In the genomic region with DNA sequence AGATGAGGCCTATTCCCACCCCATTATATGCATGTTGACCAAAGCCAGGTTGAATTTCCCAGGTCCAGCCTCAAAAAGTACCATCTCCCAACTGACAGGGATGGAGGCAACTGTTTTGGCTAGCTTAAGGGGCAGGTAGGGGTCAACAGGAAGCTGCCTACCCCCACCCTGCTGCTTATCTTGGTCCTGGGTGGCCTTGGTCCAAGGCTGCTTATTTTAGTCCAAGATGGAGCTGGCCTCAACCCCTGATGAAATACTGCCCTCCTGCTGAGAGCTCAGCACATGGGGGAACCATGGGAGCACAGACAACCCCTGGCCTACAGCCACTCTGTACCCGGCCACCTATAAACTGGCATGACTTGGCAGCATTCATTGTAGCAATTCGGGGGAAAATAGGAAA, we compare ENCODE assay signal across 19 cellular contexts. TPM values are rescaled to one million over a fixed set of nuclear protein-coding genes. Genes with fewer than 3 reads are reported as not detected.
DNase-seq lines count a peak whose midpoint lies in the region; ATAC-seq, FAIRE-seq and TF ChIP-seq lines count a peak whose summit lies in the region.
"Had no signal": no experiment of that assay in that cellular context is flagged by ENCODE, and none has a peak within 500 bp of the region (broad histone marks: within the 10 kb centered on the region; RNA-seq: fewer than 3 reads in every experiment).

No MANE protein-coding gene starts in this region.

- no peaks in the 10 kb centered on the region for H3K9me3 ChIP-seq in CD4-positive, alpha-beta T cell (ENCODE audit: control insufficient read depth, low read length)
- no peaks in the 10 kb centered on the region for H3K9me3 ChIP-seq in K562 (replicated peaks; ENCODE audit: control insufficient read depth, insufficient read depth, low read depth, low read length)

- no peaks in the 10 kb centered on the region for H3K36me3 ChIP-seq in K562 (ENCODE audit: control insufficient read depth, insufficient read depth, low read length)

- peak in 1 of 2 experiments; percentile 54; a peak in 2 of 4 replicates for TF ChIP-seq RAD21 in K562 (CRISPR knock-in tag; conservative IDR thresholded peaks at IDR 0.05 in 1 of 2, IDR thresholded peaks at IDR 0.05 in 1 of 2)

- peak overlapping the region; percentile 81 for H2AFZ ChIP-seq in K562 (ENCODE audit: low read depth, low read length)
- H2AFZ ChIP-seq: GM23248 had no signal

- intact Hi-C loops in CD4-positive, alpha-beta T cell (cut with DNase I, micrococcal nuclease) = no loop called here
- intact Hi-C loops in K562 (cut with micrococcal nuclease) = no loop called here

- peak; percentile 51; the same call in 1 of the 2 replicates for TF ChIP-seq EP300 in K562 (IDR thresholded peaks at IDR 0.05; ENCODE audit: low read length)

- POLR2A ChIA-PET in CD4-positive, alpha-beta T cell (lab: Charles Lee) = interaction anchor here (1.0 to 1.3 kb wide), 2 partner anchors 9 to 108 kb away, joined by 3 read pairs; a partner anchor contains a TSS
- POLR2A ChIA-PET in K562 (lab: Yijun Ruan, JAX) = interaction anchor here (0.7 to 3.3 kb wide), 3 partner anchors 18 to 160 kb away, joined by 3 to 11 read pairs (median 4); a partner anchor contains a TSS

- no peaks in the 10 kb centered on the region for H4K20me1 ChIP-seq in K562 (replicated peaks; ENCODE audit: control insufficient read depth, insufficient read depth, low read length)

- CTCF ChIA-PET in CD4-positive, alpha-beta T cell (lab: Charles Lee) = no interaction called here
- CTCF ChIA-PET in K562 (lab: Yijun Ruan, JAX; ENCODE audit: low intra/inter-chr PET ratio) = no interaction called here

- no peaks in the 10 kb centered on the region for H3K27me3 Mint-ChIP-seq in CD4-positive, alpha-beta T cell
- peaks cover 45% of the 10 kb centered on the region for H3K27me3 Mint-ChIP-seq in nephron progenitor cell (ENCODE audit: low read depth, poor library complexity)
- H3K27me3 Mint-ChIP-seq: CD4-positive, alpha-beta memory T cell had no signal

- H3K9me3 Mint-ChIP-seq in CD4-positive, alpha-beta T cell = no peaks in the 10 kb centered on the region
- peaks cover 6% of the 10 kb centered on the region for H3K9me3 Mint-ChIP-seq in nephron progenitor cell
- H3K9me3 Mint-ChIP-seq: CD4-positive, alpha-beta memory T cell had no signal

- no peak for TF ChIP-seq CTCF in CD4-positive, alpha-beta T cell (IDR thresholded peaks at IDR 0.05)
- TF ChIP-seq CTCF in K562 (IDR thresholded peaks at IDR 0.05 in 2 of 3, conservative IDR thresholded peaks at IDR 0.05 in 1 of 3; ENCODE audit: insufficient read depth in 2 of 3, low read depth in 1 of 3, low read length in 3 of 3) (peak in 2 of 3 experiments; percentile 21 to 32; a peak in 1 of 6 replicates), nephron progenitor cell (IDR thresholded peaks at IDR 0.05) (no peak)

- peaks cover 17% of the 10 kb centered on the region for H3K4me1 Mint-ChIP-seq in CD4-positive, alpha-beta T cell (ENCODE audit: low read depth)
- H3K4me1 Mint-ChIP-seq in nephron progenitor cell = peaks cover 20% of the 10 kb centered on the region

- H3K27me3 ChIP-seq in CD4-positive, alpha-beta T cell (ENCODE audit: control insufficient read depth, insufficient read depth, low read length) = no peaks in the 10 kb centered on the region
- H3K27me3 ChIP-seq in K562 (ENCODE audit: control insufficient read depth in 2 of 2, insufficient read depth in 2 of 2, low read length in 2 of 2) = no peaks in the 10 kb centered on the region

- DNase-seq in CD4-positive, alpha-beta T cell = no peak
- DNase-seq in H4 (ENCODE audit: low spot score) (peak; percentile 30), K562 (ENCODE audit: extremely low read depth in 1 of 4, low spot score in 3 of 4) (peak in 3 of 4 experiments; percentile 37 to 88 (median 80)), nephron progenitor cell (no peak), A172 (ENCODE audit: low spot score) (no peak), LoVo (ENCODE audit: low spot score) (no peak)
- no peak for DNase-seq in stimulated activated CD4-positive, alpha-beta T cell treated with anti-CD3 and anti-CD28 coated beads, Interleukin-1b, Interleukin-23, amount 100 ng/mL, for 48 hours
- DNase-seq: CD4-positive, alpha-beta memory T cell; DMS79; GM23248; KBM-7; NCI-H1930; NCI-H2171 treated with DMSO at 0.1 percent for 48 hours; NCI-H510A had no signal

- ATAC-seq in CD4-positive, alpha-beta T cell (ENCODE audit: poor library complexity) = no peak
- ATAC-seq in K562 (peak; percentile 75), HG03342 (IDR thresholded peaks at IDR 0.05; ENCODE audit: unreplicated experiment) (no peak)
- ATAC-seq: Panc1, Right ventricle myocardium inferior had no signal

- 4% methylated on average over 2 of the region's 2 CpGs for WGBS in K562 (ENCODE audit: insufficient coverage, low coverage, missing lambda C conversion rate)

- no TSS peak for BruUV-seq in K562 (replicated peaks; lab: Mats Ljungman, UMichigan)

- H3K27ac Mint-ChIP-seq in CD4-positive, alpha-beta T cell = peak overlapping the region; percentile 55
- peak overlapping the region; percentile 95 for H3K27ac Mint-ChIP-seq in nephron progenitor cell
- H3K27ac Mint-ChIP-seq: B cell had no signal

- H3K79me2 ChIP-seq in K562 (ENCODE audit: control insufficient read depth, insufficient read depth, low read length) = no peaks in the 10 kb centered on the region

- no peak overlapping the region for H3K27ac ChIP-seq in CD4-positive, alpha-beta T cell (ENCODE audit: low read depth, low read length)
- H3K27ac ChIP-seq in K562 (ENCODE audit: extremely low read depth, low read depth, low read length) = peak overlapping the region; percentile 63
- H3K27ac ChIP-seq: GM23248 had no signal

- H3K4me3 ChIP-seq in K562 = no peak overlapping the region
- H3K4me3 ChIP-seq: GM23248 had no signal

- TF ChIP-seq POLR2A in K562 (conservative IDR thresholded peaks at IDR 0.05) = no peak

- H3K9ac ChIP-seq in K562 (ENCODE audit: insufficient read depth in 1 of 2, low read depth in 2 of 2, low read length in 2 of 2) = peak overlapping the region; percentile 2 to 41; a peak in 3 of 4 replicates
- H3K9ac ChIP-seq: GM23248 had no signal

- peaks cover 18 to 39% of the 10 kb centered on the region in 2 experiments for H3K4me1 ChIP-seq in K562 (replicated peaks in 1 of 2; ENCODE audit: control insufficient read depth in 2 of 2, insufficient read depth in 2 of 2, low read length in 2 of 2)

- FAIRE-seq in K562 (lab: Jason Lieb, UNC) = peak; percentile 75
- FAIRE-seq: GM12892 had no signal

- peaks cover 5% of the 10 kb centered on the region for H3K36me3 Mint-ChIP-seq in CD4-positive, alpha-beta T cell (ENCODE audit: low read depth)
- H3K36me3 Mint-ChIP-seq in nephron progenitor cell (ENCODE audit: low read depth) = no peaks in the 10 kb centered on the region

- in situ Hi-C loops in K562 (cut with MboI) = no loop called here

- H3K4me3 Mint-ChIP-seq in CD4-positive, alpha-beta T cell = no peak overlapping the region
- no peak overlapping the region for H3K4me3 Mint-ChIP-seq in nephron progenitor cell
- H3K4me3 Mint-ChIP-seq: B cell; CD4-positive, alpha-beta memory T cell had no signal

- H3K9me1 ChIP-seq in K562 (ENCODE audit: control insufficient read depth, insufficient read depth, low read length) = no peaks in the 10 kb centered on the region

- peak overlapping the region; percentile 48 for H3K4me2 ChIP-seq in K562 (ENCODE audit: insufficient read depth, low read length)

RNA-seq across cellular contexts. Expression of a gene that starts 23.1 kb away (rescaled TPM):
- 100 to 1,000 TPM; 155 to 157 TPM for total RNA-seq in CD4-positive, alpha-beta T cell
- total RNA-seq in H4 (2014; rRNA removed; shearing (Covaris generic)) = not detected in 2 replicates
- total RNA-seq in K562 (2011; cell fraction: chromatin; rRNA removed; ENCODE audit: low replicate concordance) = 0.44 and 2.2 TPM in 2 replicates
- total RNA-seq in K562 (2011; cell fraction: nucleolus; rRNA removed) = 1.2 and 1.3 TPM in 2 replicates
- 0.88 and 1.1 TPM in 2 replicates for total RNA-seq in K562 (2011; cell fraction: nucleoplasm; rRNA removed)
- total RNA-seq in K562 (2014; rRNA removed) = 0.16 and 0.23 TPM in 2 replicates
- 0.06 and 0.11 TPM in 2 replicates for total RNA-seq in K562 (2014; rRNA removed; fragmentation: Illumina TruSeq; extraction: Trizol)
- total RNA-seq in K562 (2015; rRNA removed; fragmentation: Illumina TruSeq; extraction: Trizol) = 0.23 and 0.25 TPM in 2 replicates
- 0.62 and 0.72 TPM in 2 replicates for total RNA-seq in K562 (2021)
- 0.08 and 0.10 TPM in 2 replicates for polyA plus RNA-seq in K562 (2011; rRNA removed)
- 0.03 and 0.33 TPM in 2 replicates for polyA plus RNA-seq in K562 (2011; cell fraction: cytosol; rRNA removed)
- 0.39 and 1.3 TPM in 2 replicates for polyA plus RNA-seq in K562 (2011; cell fraction: nucleus; rRNA removed)
- 0.30 and 0.71 TPM in 2 replicates for polyA plus RNA-seq in K562 (2012)
- polyA plus RNA-seq in K562 (2014; fragmentation: Illumina TruSeq; extraction: Trizol) = 0.04 and 0.26 TPM in 2 replicates
- polyA plus RNA-seq in K562 (2014; fragmentation: Nextera tagmentation; extraction: Ambion mirVana) = under 1 TPM in 1 of 2 experiments, not detected in 1; 0.03 TPM
- 0.16 and 0.26 TPM in 2 replicates for polyA plus RNA-seq in K562 (2014; rRNA removed)
- polyA minus RNA-seq in K562 (2011; rRNA and poly(A)+ RNA removed) = 0.27 and 0.28 TPM in 2 replicates
- 0.73 and 0.86 TPM in 2 replicates for polyA minus RNA-seq in K562 (2011; cell fraction: cytosol; rRNA and poly(A)+ RNA removed)
- polyA minus RNA-seq in K562 (2011; cell fraction: nucleus; rRNA and poly(A)+ RNA removed) = 1.3 and 1.5 TPM in 2 replicates
- total RNA-seq in A172 (2014; rRNA removed; shearing (Covaris generic)) = 0.76 and 1.6 TPM in 2 replicates
- total RNA-seq: GM23248 had no signal
- polyA plus RNA-seq: GM23248 had no signal

RNA-seq across cellular contexts. Expression of a gene that starts 44.3 kb away (rescaled TPM):
- total RNA-seq in CD4-positive, alpha-beta T cell = 10 to 100 TPM; 48.8 to 52.8 TPM
- total RNA-seq in H4 (2014; rRNA removed; shearing (Covaris generic)) = 61.5 and 78.6 TPM in 2 replicates
- total RNA-seq in K562 (2011; cell fraction: chromatin; rRNA removed; ENCODE audit: low replicate concordance) = 44.0 and 75.1 TPM in 2 replicates
- total RNA-seq in K562 (2011; cell fraction: nucleolus; rRNA removed) = 40.9 and 43.2 TPM in 2 replicates
- 50.7 and 64.6 TPM in 2 replicates for total RNA-seq in K562 (2011; cell fraction: nucleoplasm; rRNA removed)
- total RNA-seq in K562 (2014; rRNA removed) (38.6 and 46.5 TPM in 2 replicates), K562 (2014; rRNA removed; fragmentation: Illumina TruSeq; extraction: Trizol) (9.5 and 12.4 TPM in 2 replicates), K562 (2015; rRNA removed; fragmentation: Illumina TruSeq; extraction: Trizol) (15.8 and 17.9 TPM in 2 replicates), K562 (2021) (33.9 and 35.2 TPM in 2 replicates)
- polyA plus RNA-seq in K562 (2011; rRNA removed) (28.8 and 35.2 TPM in 2 replicates), K562 (2014; fragmentation: Illumina TruSeq; extraction: Trizol) (25.9 and 30.9 TPM in 2 replicates), K562 (2014; fragmentation: Nextera tagmentation; extraction: Ambion mirVana) (1 to 10 TPM in 1 of 2 experiments, under 1 TPM in 1; 0.41 to 2.0 TPM), K562 (2014; rRNA removed) (29.3 and 36.1 TPM in 2 replicates)
- 33.7 and 78.6 TPM in 2 replicates for polyA plus RNA-seq in K562 (2011; cell fraction: cytosol; rRNA removed)
- polyA plus RNA-seq in K562 (2011; cell fraction: nucleus; rRNA removed) = 40.1 and 81.8 TPM in 2 replicates
- 28.0 and 45.2 TPM in 2 replicates for polyA plus RNA-seq in K562 (2012)
- 15.6 and 28.1 TPM in 2 replicates for polyA minus RNA-seq in K562 (2011; rRNA and poly(A)+ RNA removed)
- polyA minus RNA-seq in K562 (2011; cell fraction: cytosol; rRNA and poly(A)+ RNA removed) = 27.2 and 30.5 TPM in 2 replicates
- polyA minus RNA-seq in K562 (2011; cell fraction: nucleus; rRNA and poly(A)+ RNA removed) = 15.8 and 18.1 TPM in 2 replicates
- 67.4 and 70.8 TPM in 2 replicates for total RNA-seq in A172 (2014; rRNA removed; shearing (Covaris generic))

Comparison
In these comparisons a context has a peak if more than half of its experiments do, and no peak if none do; other contexts are left out.
1. DNase-seq: peak in H4 (single experiment) and K562 (3 of 4); none in CD4-positive, alpha-beta T cell (0 of 10), nephron progenitor cell (single experiment), A172 (single experiment), LoVo (single experiment) and stimulated activated CD4-positive, alpha-beta T cell treated with anti-CD3 and anti-CD28 coated beads, Interleukin-1b, Interleukin-23, amount 100 ng/mL, for 48 hours (single experiment).
2. CTCF ChIP-seq: peak in K562 (2 of 3); none in CD4-positive, alpha-beta T cell (single experiment) and nephron progenitor cell (single experiment).
3. RNA of a gene that starts 23.1 kb away (total RNA-seq): 155 to 157 TPM in CD4-positive, alpha-beta T cell; 0.76 to 1.6 TPM in A172, 0.06 to 2.2 TPM in K562 and not detected in H4; every median in the first group is over 10 times any median in the second.